ENCODE assay signal across 1 cellular context in the genomic region with DNA sequence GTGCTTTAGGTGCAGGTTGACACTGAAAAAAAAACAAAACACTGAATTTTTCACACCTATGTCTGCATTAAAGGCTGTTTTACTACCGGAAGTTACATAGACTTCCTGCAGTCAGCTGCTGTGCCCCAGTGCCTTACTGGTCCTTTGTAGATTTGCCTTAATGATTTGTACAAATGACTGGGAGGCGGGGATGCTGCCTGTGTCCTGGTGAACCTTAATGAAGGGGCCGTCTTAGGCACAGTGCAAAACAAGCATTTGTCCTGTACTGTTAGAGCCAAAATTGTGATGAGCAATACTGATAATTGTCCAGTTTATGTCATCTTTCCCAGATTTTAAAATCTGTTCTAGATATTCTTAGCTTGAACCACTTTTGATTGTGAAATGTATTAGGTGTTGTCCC.
TF ChIP-seq lines count a peak whose summit lies in the region.

No MANE protein-coding gene starts in this region.

TF ChIP-seq in IMR-90, 13 proteins besides CTCF, POLR2A, EP300 and RAD21 (continued from another document):
- TF ChIP-seq, protein P1, sequence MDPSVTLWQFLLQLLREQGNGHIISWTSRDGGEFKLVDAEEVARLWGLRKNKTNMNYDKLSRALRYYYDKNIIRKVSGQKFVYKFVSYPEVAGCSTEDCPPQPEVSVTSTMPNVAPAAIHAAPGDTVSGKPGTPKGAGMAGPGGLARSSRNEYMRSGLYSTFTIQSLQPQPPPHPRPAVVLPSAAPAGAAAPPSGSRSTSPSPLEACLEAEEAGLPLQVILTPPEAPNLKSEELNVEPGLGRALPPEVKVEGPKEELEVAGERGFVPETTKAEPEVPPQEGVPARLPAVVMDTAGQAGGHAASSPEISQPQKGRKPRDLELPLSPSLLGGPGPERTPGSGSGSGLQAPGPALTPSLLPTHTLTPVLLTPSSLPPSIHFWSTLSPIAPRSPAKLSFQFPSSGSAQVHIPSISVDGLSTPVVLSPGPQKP (IDR thresholded peaks at IDR 0.05; ENCODE audit: borderline replicate concordance, low read depth, low read length): no peak
- no peak for TF ChIP-seq RFX5 (IDR thresholded peaks at IDR 0.05; ENCODE audit: low read depth, low read length)
